ENCODE assay signal across 12 cellular contexts in genomic region chrX:100931218-100931924, GRCh38. TPM values are rescaled to one million over a fixed set of nuclear protein-coding genes. Genes with fewer than 3 reads are reported as not detected.
A peak's percentile ranks its signal among the peaks of the same experiment; 100 is the strongest.
DNase-seq lines count a peak whose midpoint lies in the region; ATAC-seq, FAIRE-seq and TF ChIP-seq lines count a peak whose summit lies in the region.
"Had no signal": no experiment of that assay in that cellular context is flagged by ENCODE, and none has a peak within 500 bp of the region (broad histone marks: within the 10 kb centered on the region; RNA-seq: fewer than 3 reads in every experiment).

No MANE protein-coding gene starts in this region.

- peak overlapping the region; percentile 30 for H3K4me3 Mint-ChIP-seq in activated naive CD8-positive, alpha-beta T cell
- H3K4me3 Mint-ChIP-seq: stimulated activated naive CD8-positive, alpha-beta T cell treated with anti-CD3 and anti-CD28 coated beads, Interleukin-15, Interleukin-2, amounts not matched to agents 100 ng/mL and 50 ng/mL, for 24 hours had no signal

- no peak overlapping the region for H3K4me3 ChIP-seq in pancreas
- no peak overlapping the region for H3K4me3 ChIP-seq in upper lobe of left lung

- H3K9me3 ChIP-seq in pancreas, result no peaks in the 10 kb centered on the region
- H3K9me3 ChIP-seq in upper lobe of left lung, result no peaks in the 10 kb centered on the region

- TF ChIP-seq CTCF in pancreas (IDR thresholded peaks at IDR 0.05) (no peak), upper lobe of left lung (IDR thresholded peaks at IDR 0.05) (no peak)

- intact Hi-C loops in pancreas (cut with DNase I), result no loop called here

- H3K4me1 Mint-ChIP-seq in activated naive CD8-positive, alpha-beta T cell (ENCODE audit: low read depth), result peaks cover 29% of the 10 kb centered on the region

- H3K9me3 Mint-ChIP-seq in activated naive CD8-positive, alpha-beta T cell (ENCODE audit: low read depth), result no peaks in the 10 kb centered on the region
- H3K9me3 Mint-ChIP-seq: effector memory CD8-positive, alpha-beta T cell had no signal

- TF ChIP-seq POLR2A in upper lobe of left lung (IDR thresholded peaks at IDR 0.05), result no peak

- H3K27ac ChIP-seq in pancreas (no peak overlapping the region), upper lobe of left lung (no peak overlapping the region)

- no peaks in the 10 kb centered on the region for H3K27me3 Mint-ChIP-seq in activated naive CD8-positive, alpha-beta T cell

- DNase-seq in retina, result no peak
- DNase-seq in pancreas, result no peak
- no peak for DNase-seq in upper lobe of left lung
- DNase-seq in LoVo (ENCODE audit: low spot score), result no peak
- DNase-seq: effector memory CD8-positive, alpha-beta T cell; islet precursor cell had no signal

- FAIRE-seq in pancreas (lab: Jason Lieb, UNC), result no peak
- FAIRE-seq: HepG2 had no signal

- 68 to 73% methylated on average over 4 of the region's 4 CpGs for WGBS in pancreas, 2 donors
- 83 to 85% methylated on average over 4 of the region's 4 CpGs for WGBS in upper lobe of left lung, 2 donors

- H3K27ac Mint-ChIP-seq in activated naive CD8-positive, alpha-beta T cell, result no peak overlapping the region
- H3K27ac Mint-ChIP-seq: effector memory CD8-positive, alpha-beta T cell had no signal

- no peak for TF ChIP-seq EP300 in upper lobe of left lung (IDR thresholded peaks at IDR 0.05)

- no peaks in the 10 kb centered on the region for H3K4me1 ChIP-seq in pancreas
- H3K4me1 ChIP-seq in upper lobe of left lung, result peaks cover 0 to 5% (median 2%) of the 10 kb centered on the region in 4 donors

- H3K36me3 ChIP-seq in pancreas, result no peaks in the 10 kb centered on the region
- no peaks in the 10 kb centered on the region for H3K36me3 ChIP-seq in upper lobe of left lung

- ATAC-seq in GM18517 (IDR thresholded peaks at IDR 0.05; ENCODE audit: unreplicated experiment) (peak; percentile 73), GM21423 (IDR thresholded peaks at IDR 0.05; ENCODE audit: unreplicated experiment) (peak; percentile 75), HG03175 (IDR thresholded peaks at IDR 0.05; ENCODE audit: unreplicated experiment) (peak; percentile 55), pancreas (no peak), upper lobe of left lung (ENCODE audit: low FRiP score in 2 of 2) (no peak)
- ATAC-seq: effector memory CD8-positive, alpha-beta T cell; HepG2 had no signal

- H3K27me3 ChIP-seq in pancreas, result no peaks in the 10 kb centered on the region
- no peaks in the 10 kb centered on the region for H3K27me3 ChIP-seq in upper lobe of left lung

- peaks cover 3% of the 10 kb centered on the region for H3K36me3 Mint-ChIP-seq in activated naive CD8-positive, alpha-beta T cell

RNA-seq across cellular contexts. Expression of gene XKRX, which starts 2.7 kb away (rescaled TPM):
- total RNA-seq in pancreas, result under 1 TPM in 5 of 6 donors, not detected in 1; 0.05 to 0.16 (median 0.06) TPM
- polyA plus RNA-seq in pancreas, result under 1 TPM in 1 of 2 donors, not detected in 1; 0.35 TPM
- 10 to 100 TPM in 3 of 6 donors, 1 to 10 TPM in 3; 4.4 to 25.5 (median 10.1) TPM for total RNA-seq in upper lobe of left lung
- total RNA-seq: HepG2 had no signal
- polyA plus RNA-seq: HepG2 had no signal

RNA-seq across cellular contexts. Expression of gene ARL13A, which starts 38.1 kb away (rescaled TPM):
- not detected for total RNA-seq in pancreas
- polyA plus RNA-seq in pancreas, result not detected
- not detected for total RNA-seq in upper lobe of left lung
- total RNA-seq: HepG2 had no signal
- polyA plus RNA-seq: HepG2 had no signal

RNA-seq across cellular contexts. Expression of gene NOX1, which starts 57.2 kb away (rescaled TPM):
- total RNA-seq in pancreas (under 1 TPM in 1 of 6 donors, not detected in 5; 0.16 TPM), upper lobe of left lung (not detected)
- not detected for polyA plus RNA-seq in pancreas
- total RNA-seq: HepG2 had no signal

Comparison
In these comparisons a context has a peak if more than half of its experiments do, and no peak if none do; other contexts are left out.
1. ATAC-seq: peak in GM18517 (single experiment), GM21423 (single experiment) and HG03175 (single experiment); none in pancreas (0 of 4) and upper lobe of left lung (0 of 2).
2. RNA of gene XKRX, which starts 2.7 kb away (total RNA-seq): 4.4 to 25.5 TPM in upper lobe of left lung; 0.05 to 0.16 TPM in pancreas; every median in the first group is over 4 times any median in the second.